Comparison of ENCODE assay signal across 15 cellular contexts in genomic region chr22:40051322-40051721, GRCh38. TPM values are rescaled to one million over a fixed set of nuclear protein-coding genes. Genes with fewer than 3 reads are reported as not detected.
DNase-seq lines count a peak whose midpoint lies in the region; ATAC-seq and TF ChIP-seq lines count a peak whose summit lies in the region.
"Had no signal": no experiment of that assay in that cellular context is flagged by ENCODE, and none has a peak within 500 bp of the region (broad histone marks: within the 10 kb centered on the region; RNA-seq: fewer than 3 reads in every experiment).

No MANE protein-coding gene starts in this region.

- H4K20me1 ChIP-seq in SU-DHL-6 (ENCODE audit: low read depth, low read length) (no peaks in the 10 kb centered on the region), osteoblast (ENCODE audit: insufficient read depth, low read length) (peaks cover 43% of the 10 kb centered on the region)

- H3K27me3 ChIP-seq in CD4-positive, alpha-beta T cell (ENCODE audit: control insufficient read depth, insufficient read depth, low read length): no peaks in the 10 kb centered on the region
- no peaks in the 10 kb centered on the region for H3K27me3 ChIP-seq in SU-DHL-6 (ENCODE audit: low read length)
- H3K27me3 ChIP-seq in osteoblast (ENCODE audit: insufficient read depth, low read length): no peaks in the 10 kb centered on the region

- peak overlapping the region; percentile 48 for H3K27ac Mint-ChIP-seq in CD4-positive, alpha-beta T cell
- H3K27ac Mint-ChIP-seq: HFFc6 had no signal

- ATAC-seq in CD4-positive, alpha-beta T cell (ENCODE audit: poor library complexity): no peak
- no peak for ATAC-seq in GM21367 (IDR thresholded peaks at IDR 0.05; ENCODE audit: unreplicated experiment)
- ATAC-seq: esophagus mucosa, psoas muscle had no signal

- H3K4me2 ChIP-seq in SU-DHL-6 (ENCODE audit: low read depth, low read length, poor library complexity, severe bottlenecking) (peak overlapping the region; percentile 81), osteoblast (ENCODE audit: insufficient read depth, low read length) (no peak overlapping the region)

- H3K27ac ChIP-seq in CD4-positive, alpha-beta T cell (ENCODE audit: low read depth, low read length): peak overlapping the region; percentile 4
- peak overlapping the region; percentile 91 for H3K27ac ChIP-seq in SU-DHL-6 (ENCODE audit: low read depth, low read length)
- no peak overlapping the region for H3K27ac ChIP-seq in osteoblast (ENCODE audit: low read depth, low read length)
- H3K27ac ChIP-seq: psoas muscle had no signal

- H3K9me3 ChIP-seq in CD4-positive, alpha-beta T cell (ENCODE audit: control insufficient read depth, low read length): no peaks in the 10 kb centered on the region
- H3K9me3 ChIP-seq in SU-DHL-6 (ENCODE audit: insufficient read depth, low read length) (no peaks in the 10 kb centered on the region), osteoblast (ENCODE audit: low read depth, low read length) (no peaks in the 10 kb centered on the region)
- H3K9me3 ChIP-seq: psoas muscle had no signal

- H3K79me2 ChIP-seq in SU-DHL-6 (ENCODE audit: insufficient read depth, low read length) (peaks cover 11% of the 10 kb centered on the region; the same call in 1 of the 2 replicates), osteoblast (ENCODE audit: insufficient read depth, low read length) (peaks cover 21% of the 10 kb centered on the region)

- intact Hi-C loops in CD4-positive, alpha-beta T cell (cut with DNase I, micrococcal nuclease): no loop called here

- no peaks in the 10 kb centered on the region for H3K36me3 ChIP-seq in SU-DHL-6 (ENCODE audit: low read length)
- H3K36me3 ChIP-seq in osteoblast (ENCODE audit: insufficient read depth, low read length): no peaks in the 10 kb centered on the region

- no peaks in the 10 kb centered on the region for H3K9me3 Mint-ChIP-seq in CD4-positive, alpha-beta T cell
- H3K9me3 Mint-ChIP-seq: HFFc6 had no signal

- H3K36me3 Mint-ChIP-seq in CD4-positive, alpha-beta T cell (ENCODE audit: low read depth): peaks cover 18% of the 10 kb centered on the region

- H3K4me1 Mint-ChIP-seq in CD4-positive, alpha-beta T cell (ENCODE audit: low read depth): peaks cover 81% of the 10 kb centered on the region

- H3K4me1 ChIP-seq in osteoblast (ENCODE audit: insufficient read depth, low read length): no peaks in the 10 kb centered on the region

- DNase-seq in CD4-positive, alpha-beta T cell: no peak
- peak; percentile 41 for DNase-seq in GM12865 (ENCODE audit: low read depth)
- peak; percentile 66 for DNase-seq in left kidney (ENCODE audit: low read depth, low spot score)
- no peak for DNase-seq in NCI-H2029 treated with DMSO at 0.1 percent for 48 hours (lab: John Stamatoyannopoulos, UW)
- DNase-seq in GM19240 (ENCODE audit: insufficient read length, low spot score): no peak
- DNase-seq in osteoblast (ENCODE audit: insufficient read length, low spot score, missing footprints): no peak
- DNase-seq: HFFc6; hypothalamus; NCI-H2081; psoas muscle; stimulated activated CD4-positive, alpha-beta T cell treated with anti-CD3 and anti-CD28 coated beads, Interleukin-1b, Interleukin-23, amount 100 ng/mL, for 48 hours had no signal

- peak overlapping the region; percentile 17 for H2AFZ ChIP-seq in SU-DHL-6 (ENCODE audit: low read depth, low read length, severe bottlenecking)
- H2AFZ ChIP-seq in osteoblast (ENCODE audit: low read length): no peak overlapping the region

- H3K9me2 ChIP-seq in SU-DHL-6 (replicated peaks; ENCODE audit: insufficient read depth, low read length): no peaks in the 10 kb centered on the region

- peaks cover 26% of the 10 kb centered on the region for H3F3A ChIP-seq in SU-DHL-6 (ENCODE audit: insufficient read depth)

- no peaks in the 10 kb centered on the region for H3K27me3 Mint-ChIP-seq in CD4-positive, alpha-beta T cell

- no peak for TF ChIP-seq CTCF in CD4-positive, alpha-beta T cell (IDR thresholded peaks at IDR 0.05)
- TF ChIP-seq CTCF in GM12865 (IDR thresholded peaks at IDR 0.05; ENCODE audit: insufficient read depth, low read depth, low read length, missing control alignments) (no peak), SU-DHL-6 (IDR thresholded peaks at IDR 0.05; ENCODE audit: insufficient read depth, low read length, poor library complexity, severe bottlenecking) (no peak), osteoblast (IDR thresholded peaks at IDR 0.05; ENCODE audit: extremely low read depth, low read depth, low read length) (no peak)

- CTCF ChIA-PET in CD4-positive, alpha-beta T cell (lab: Charles Lee): no interaction called here

- peak overlapping the region; percentile 11; the same call in 1 of the 2 replicates for H3K9ac ChIP-seq in SU-DHL-6 (ENCODE audit: low read length)

- peak overlapping the region; percentile 69 for H3K4me3 Mint-ChIP-seq in CD4-positive, alpha-beta T cell
- H3K4me3 Mint-ChIP-seq: HFFc6 had no signal

- POLR2A ChIA-PET in CD4-positive, alpha-beta T cell (lab: Charles Lee): interaction anchor here (0.7 to 1.3 kb wide), 4 partner anchors 43 to 304 kb away, joined by 3 read pairs; no protein-coding TSS in a partner anchor

- H3K4me3 ChIP-seq in GM12865 (ENCODE audit: low read depth, low read length) (no peak overlapping the region), SU-DHL-6 (ENCODE audit: insufficient read depth, low read length, poor library complexity, severe bottlenecking) (no peak overlapping the region), osteoblast (ENCODE audit: insufficient read depth, low read length) (no peak overlapping the region)
- H3K4me3 ChIP-seq: psoas muscle had no signal

RNA-seq across cellular contexts. Expression of gene FAM83F, which starts 56.6 kb away (rescaled TPM):
- 1 to 10 TPM; 5.2 to 6.8 TPM for total RNA-seq in CD4-positive, alpha-beta T cell
- not detected in 2 replicates for total RNA-seq in osteoblast
- total RNA-seq: HFFc6, lung microvascular endothelial cell had no signal

Comparison
In these comparisons a context has a peak if more than half of its experiments do, and no peak if none do; other contexts are left out.
1. DNase-seq: peak in GM12865 (single experiment) and left kidney (single experiment); none in CD4-positive, alpha-beta T cell (0 of 10), NCI-H2029 treated with DMSO at 0.1 percent for 48 hours (single experiment), GM19240 (single experiment) and osteoblast (single experiment).